ENCODE assay signal across 8 cellular contexts in the genomic region with DNA sequence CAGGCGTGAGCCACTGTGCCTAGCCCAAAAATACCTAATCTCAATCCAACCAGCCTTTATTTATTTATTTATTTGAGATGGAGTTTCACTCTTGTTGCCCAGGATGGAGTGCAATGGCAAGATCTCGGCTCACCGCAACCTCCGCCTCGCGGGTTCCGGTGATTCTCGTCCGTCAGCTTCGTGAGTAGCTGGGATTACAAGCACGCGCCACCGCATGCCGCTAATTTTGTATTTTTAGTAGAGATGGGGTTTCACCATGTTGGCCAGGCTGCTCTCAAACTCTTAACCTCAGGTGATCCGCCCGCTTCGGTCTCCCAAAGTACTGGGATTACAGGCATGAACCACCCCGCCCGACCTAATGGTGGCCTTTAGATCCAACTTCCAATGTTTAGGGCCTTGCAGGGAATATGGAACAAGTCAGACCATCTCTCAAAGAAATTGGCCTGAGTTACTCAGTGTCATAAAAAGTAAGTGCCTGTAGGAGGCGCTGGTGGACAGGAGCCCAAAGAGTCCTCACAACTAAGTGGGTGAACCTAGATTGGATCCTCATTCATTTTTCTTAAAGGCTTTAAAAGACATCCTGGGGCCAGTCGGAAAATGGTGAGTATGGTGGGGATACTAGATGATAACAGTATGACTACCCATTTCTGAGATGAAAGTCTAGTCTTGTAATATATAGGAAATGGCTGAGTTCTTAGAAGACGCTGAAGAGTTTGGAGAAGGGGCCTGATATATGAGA. TPM values are rescaled to one million over a fixed set of nuclear protein-coding genes. Genes with fewer than 3 reads are reported as not detected.
DNase-seq lines count a peak whose midpoint lies in the region; ATAC-seq, FAIRE-seq and TF ChIP-seq lines count a peak whose summit lies in the region.

No MANE protein-coding gene starts in this region.

- no peak overlapping the region for H3K27ac ChIP-seq in neutrophil

- H3K9me3 ChIP-seq in neutrophil: no peaks in the 10 kb centered on the region

- TF ChIP-seq CTCF in neutrophil (IDR thresholded peaks at IDR 0.05): peak; percentile 52

- no peaks in the 10 kb centered on the region for H3K36me3 ChIP-seq in neutrophil

- ATAC-seq in GM21528 (IDR thresholded peaks at IDR 0.05; ENCODE audit: low FRiP score, unreplicated experiment) (no peak), HG03378 (IDR thresholded peaks at IDR 0.05; ENCODE audit: unreplicated experiment) (no peak)

- FAIRE-seq in HTR-8/SVneo (lab: Jason Lieb, UNC): no peak

- H3K4me1 ChIP-seq in neutrophil (ENCODE audit: control insufficient read depth in 1 of 2, insufficient read depth in 1 of 2, low read depth in 1 of 2, low read length in 1 of 2): peaks cover 35 to 50% of the 10 kb centered on the region in 2 experiments

- peaks cover 3% of the 10 kb centered on the region for H3K27me3 ChIP-seq in neutrophil

- DNase-seq in NCI-H1092 treated with DMSO at 0.1 percent for 48 hours (lab: John Stamatoyannopoulos, UW) (peak; percentile 35), NCI-H1092 (lab: John Stamatoyannopoulos, UW) (no peak), HTR-8/SVneo (ENCODE audit: insufficient read length, low spot score) (peak; percentile 49), T-helper 1 cell (peak in 4 of 5 donors; percentile 40 to 80 (median 51)), dermis microvascular lymphatic vessel endothelial cell (ENCODE audit: low read depth in 2 of 2) (peak; percentile 45 to 69)

- H3K4me3 ChIP-seq in neutrophil (ENCODE audit: low read depth in 1 of 2, low read length in 1 of 2): no peak overlapping the region

RNA-seq across cellular contexts. Expression of gene ZSCAN10, which starts 4.6 kb away (rescaled TPM):
- not detected in 2 replicates for total RNA-seq in dermis microvascular lymphatic vessel endothelial cell

RNA-seq across cellular contexts. Expression of gene ZNF205, which starts 17.9 kb away (rescaled TPM):
- 14.9 and 17.2 TPM in 2 replicates for total RNA-seq in dermis microvascular lymphatic vessel endothelial cell

RNA-seq across cellular contexts. Expression of gene IL32, which starts 29.0 kb away (rescaled TPM):
- total RNA-seq in dermis microvascular lymphatic vessel endothelial cell: 52.0 and 53.5 TPM in 2 replicates

RNA-seq across cellular contexts. Expression of gene ZNF213, which starts 40.4 kb away (rescaled TPM):
- total RNA-seq in dermis microvascular lymphatic vessel endothelial cell: 2.8 and 5.4 TPM in 2 replicates

RNA-seq across cellular contexts. Expression of gene MMP25, which starts 48.1 kb away (rescaled TPM):
- total RNA-seq in dermis microvascular lymphatic vessel endothelial cell: under 0.01 and 0.13 TPM in 2 replicates
